In genomic region chr10:25398680-25399079, GRCh38 we compare ENCODE assay signal across 20 cellular contexts.
DNase-seq lines count a peak whose midpoint lies in the region; ATAC-seq and TF ChIP-seq lines count a peak whose summit lies in the region.
"Had no signal": no experiment of that assay in that cellular context is flagged by ENCODE, and none has a peak within 500 bp of the region (broad histone marks: within the 10 kb centered on the region; RNA-seq: fewer than 3 reads in every experiment).

No MANE protein-coding gene starts in this region.

- ATAC-seq in GM23338 (peak; percentile 56; the same call in 2 of the 3 replicates), GM18861 (IDR thresholded peaks at IDR 0.05; ENCODE audit: unreplicated experiment) (no peak), HG02885 (IDR thresholded peaks at IDR 0.05; ENCODE audit: poor library complexity, unreplicated experiment) (no peak)
- ATAC-seq: CD8-positive, alpha-beta T cell had no signal

- H3K4me3 ChIP-seq in GM23338, result no peak overlapping the region
- H3K4me3 ChIP-seq in smooth muscle cell, result no peak overlapping the region
- H3K4me3 ChIP-seq: BLaER1, GM23248, HAP-1 had no signal

- H3K9me3 Mint-ChIP-seq in GM23338, result no peaks in the 10 kb centered on the region

- H3K4me3 Mint-ChIP-seq in GM23338, result no peak overlapping the region
- H3K4me3 Mint-ChIP-seq: B cell; CD4-positive, CD25-positive, alpha-beta regulatory T cell; CD8-positive, alpha-beta T cell; HFFc6 had no signal

- peaks cover 3% of the 10 kb centered on the region; the same call in 2 of the 3 replicates for H3K4me1 Mint-ChIP-seq in GM23338
- H3K4me1 Mint-ChIP-seq: B cell; CD4-positive, CD25-positive, alpha-beta regulatory T cell had no signal

- DNase-seq in GM23338 (ENCODE audit: low spot score) (peak; percentile 5), amniotic epithelial cell (ENCODE audit: low read depth) (peak; percentile 17), iPS-NIHi7 (ENCODE audit: extremely low spot score) (peak; percentile 15), smooth muscle cell (lab: John Stamatoyannopoulos, UW; ENCODE audit: unreplicated experiment) (no peak), activated gamma-delta T cell (lab: John Stamatoyannopoulos, UW) (no peak), epidermal melanocyte (ENCODE audit: insufficient read length, low spot score) (no peak)
- DNase-seq: Caco-2; CD4-positive, CD25-positive, alpha-beta regulatory T cell; CD8-positive, alpha-beta T cell; DMS153; DND-41; GM23248; HFFc6 had no signal

- no peak overlapping the region for H3K9ac ChIP-seq in smooth muscle cell (ENCODE audit: low read depth)
- H3K9ac ChIP-seq: BLaER1, GM23248 had no signal

- H3K27ac Mint-ChIP-seq in GM23338, result no peak overlapping the region
- H3K27ac Mint-ChIP-seq: B cell; CD4-positive, CD25-positive, alpha-beta regulatory T cell; CD8-positive, alpha-beta T cell; HFFc6 had no signal

- H3K27me3 ChIP-seq in GM23338 (ENCODE audit: insufficient read depth) (no peaks in the 10 kb centered on the region), smooth muscle cell (ENCODE audit: low read depth) (no peaks in the 10 kb centered on the region)
- H3K27me3 ChIP-seq: BLaER1 had no signal

- H3K36me3 ChIP-seq in GM23338 (ENCODE audit: insufficient read depth) (no peaks in the 10 kb centered on the region), smooth muscle cell (ENCODE audit: low read depth) (no peaks in the 10 kb centered on the region)
- H3K36me3 ChIP-seq: BLaER1, HAP-1 had no signal

- no peaks in the 10 kb centered on the region for H3K9me3 ChIP-seq in smooth muscle cell (replicated peaks; ENCODE audit: low read depth)
- H3K9me3 ChIP-seq: BLaER1, Caco-2, HAP-1 had no signal

- H3K4me2 ChIP-seq in GM23338 (no peak overlapping the region), smooth muscle cell (peak overlapping the region; percentile 2)
- H3K4me2 ChIP-seq: BLaER1 had no signal

- no peaks in the 10 kb centered on the region for H3K27me3 Mint-ChIP-seq in GM23338 (ENCODE audit: insufficient read depth, low read depth, poor library complexity)
- H3K27me3 Mint-ChIP-seq: B cell; CD4-positive, CD25-positive, alpha-beta regulatory T cell had no signal

- H3K4me1 ChIP-seq in GM23338 (ENCODE audit: insufficient read depth) (no peaks in the 10 kb centered on the region), smooth muscle cell (ENCODE audit: low read depth) (no peaks in the 10 kb centered on the region)
- H3K4me1 ChIP-seq: Caco-2, HAP-1 had no signal

- H3F3A ChIP-seq in GM23338 (replicated peaks; ENCODE audit: low read depth) (no peaks in the 10 kb centered on the region), smooth muscle cell (ENCODE audit: low read depth) (no peaks in the 10 kb centered on the region)

- H3K79me2 ChIP-seq in GM23338 (replicated peaks; ENCODE audit: insufficient read depth) (no peaks in the 10 kb centered on the region), smooth muscle cell (ENCODE audit: low read depth) (no peaks in the 10 kb centered on the region)

- no peaks in the 10 kb centered on the region for H3K9me2 ChIP-seq in GM23338 (ENCODE audit: insufficient read depth)

- H3K27ac ChIP-seq in GM23338 (ENCODE audit: low read depth), result no peak overlapping the region
- H3K27ac ChIP-seq in smooth muscle cell (ENCODE audit: low read depth), result peak overlapping the region; percentile 26
- H3K27ac ChIP-seq: 22Rv1, BLaER1, C4-2B, GM23248 had no signal

- no peaks in the 10 kb centered on the region for H4K20me1 ChIP-seq in GM23338 (replicated peaks; ENCODE audit: insufficient read depth)
- H4K20me1 ChIP-seq in smooth muscle cell (ENCODE audit: low read depth), result no peaks in the 10 kb centered on the region
- H4K20me1 ChIP-seq: BLaER1 had no signal

- H2AFZ ChIP-seq in GM23338 (no peak overlapping the region), smooth muscle cell (ENCODE audit: low read depth) (peak overlapping the region; percentile 33)
- H2AFZ ChIP-seq: GM23248 had no signal

- H3K36me3 Mint-ChIP-seq in GM23338 (ENCODE audit: low read depth), result no peaks in the 10 kb centered on the region
- H3K36me3 Mint-ChIP-seq: CD4-positive, CD25-positive, alpha-beta regulatory T cell; CD8-positive, alpha-beta T cell had no signal

- TF ChIP-seq CTCF in GM23338 (conservative IDR thresholded peaks at IDR 0.05; ENCODE audit: low read depth in 2 of 2), result no peak
- TF ChIP-seq CTCF in smooth muscle cell (IDR thresholded peaks at IDR 0.05; ENCODE audit: borderline replicate concordance, insufficient read depth, poor library complexity, severe bottlenecking), result no peak

- WGBS in smooth muscle cell (ENCODE audit: low lambda C conversion rate), result 71% methylated on average over 3 of the region's 3 CpGs

TF ChIP-seq in GM23338, 12 proteins besides CTCF, POLR2A, EP300 and RAD21 (continues in another document):
- no peak for TF ChIP-seq JUNB (IDR thresholded peaks at IDR 0.05; ENCODE audit: unreplicated experiment)
- TF ChIP-seq ZNF462 (CRISPR knock-in tag; IDR thresholded peaks at IDR 0.05), result no peak
- no peak for TF ChIP-seq CREB1 (CRISPR knock-in tag; IDR thresholded peaks at IDR 0.05; ENCODE audit: low read depth)
- TF ChIP-seq EZH2 (IDR thresholded peaks at IDR 0.05; ENCODE audit: low read depth, unreplicated experiment), result no peak
- no peak for TF ChIP-seq ZNF331 (CRISPR knock-in tag; IDR thresholded peaks at IDR 0.05; ENCODE audit: low read depth)
- TF ChIP-seq POLR2AphosphoS5 (IDR thresholded peaks at IDR 0.05; ENCODE audit: low read depth), result no peak

Comparison
In these comparisons a context has a peak if more than half of its experiments do, and no peak if none do; other contexts are left out.
1. DNase-seq: peak in GM23338 (single experiment), amniotic epithelial cell (single experiment) and iPS-NIHi7 (single experiment); none in smooth muscle cell (single experiment), activated gamma-delta T cell (single experiment) and epidermal melanocyte (single experiment).